Comparison of ENCODE assay signal across 10 cellular contexts in genomic region chr3:115922681-115923347, GRCh38.
DNase-seq lines count a peak whose midpoint lies in the region; ATAC-seq and TF ChIP-seq lines count a peak whose summit lies in the region.
"Had no signal": no experiment of that assay in that cellular context is flagged by ENCODE, and none has a peak within 500 bp of the region (broad histone marks: within the 10 kb centered on the region; RNA-seq: fewer than 3 reads in every experiment).

No MANE protein-coding gene starts in this region.

- no peaks in the 10 kb centered on the region for H3K27me3 ChIP-seq in kidney epithelial cell (ENCODE audit: control insufficient read depth, insufficient read depth, low read length)
- H3K27me3 ChIP-seq: right lobe of liver had no signal

- ATAC-seq in HG02885 (IDR thresholded peaks at IDR 0.05; ENCODE audit: poor library complexity, unreplicated experiment) (peak; percentile 74), HG03439 (IDR thresholded peaks at IDR 0.05; ENCODE audit: unreplicated experiment) (no peak), HG02610 (IDR thresholded peaks at IDR 0.05; ENCODE audit: unreplicated experiment) (no peak), HG02852 (IDR thresholded peaks at IDR 0.05; ENCODE audit: unreplicated experiment) (no peak)

- peak; percentile 45 for TF ChIP-seq CTCF in kidney epithelial cell (IDR thresholded peaks at IDR 0.05; ENCODE audit: insufficient read depth, low read length, poor library complexity, severe bottlenecking)

- H3K4me3 ChIP-seq in kidney epithelial cell (ENCODE audit: low read depth, low read length), result no peak overlapping the region
- H3K4me3 ChIP-seq: right lobe of liver had no signal

- no peaks in the 10 kb centered on the region for H3K36me3 ChIP-seq in kidney epithelial cell (ENCODE audit: control insufficient read depth, insufficient read depth, low read length)
- H3K36me3 ChIP-seq: right lobe of liver had no signal

- peak; percentile 61 for DNase-seq in DMS 273 treated with DMSO at 0.1 percent for 48 hours (lab: John Stamatoyannopoulos, UW)
- DNase-seq in SK-N-DZ (ENCODE audit: low spot score), result peak; percentile 16
- no peak for DNase-seq in kidney epithelial cell (ENCODE audit: low read depth)
- no peak for DNase-seq in NCI-H345 (lab: John Stamatoyannopoulos, UW)
- DNase-seq: activated gamma-delta T cell, right lobe of liver had no signal

Comparison
In these comparisons a context has a peak if more than half of its experiments do, and no peak if none do; other contexts are left out.
1. DNase-seq: peak in DMS 273 treated with DMSO at 0.1 percent for 48 hours (single experiment) and SK-N-DZ (single experiment); none in kidney epithelial cell (single experiment) and NCI-H345 (single experiment).